Comparison of ENCODE assay signal across 8 cellular contexts in the genomic region with DNA sequence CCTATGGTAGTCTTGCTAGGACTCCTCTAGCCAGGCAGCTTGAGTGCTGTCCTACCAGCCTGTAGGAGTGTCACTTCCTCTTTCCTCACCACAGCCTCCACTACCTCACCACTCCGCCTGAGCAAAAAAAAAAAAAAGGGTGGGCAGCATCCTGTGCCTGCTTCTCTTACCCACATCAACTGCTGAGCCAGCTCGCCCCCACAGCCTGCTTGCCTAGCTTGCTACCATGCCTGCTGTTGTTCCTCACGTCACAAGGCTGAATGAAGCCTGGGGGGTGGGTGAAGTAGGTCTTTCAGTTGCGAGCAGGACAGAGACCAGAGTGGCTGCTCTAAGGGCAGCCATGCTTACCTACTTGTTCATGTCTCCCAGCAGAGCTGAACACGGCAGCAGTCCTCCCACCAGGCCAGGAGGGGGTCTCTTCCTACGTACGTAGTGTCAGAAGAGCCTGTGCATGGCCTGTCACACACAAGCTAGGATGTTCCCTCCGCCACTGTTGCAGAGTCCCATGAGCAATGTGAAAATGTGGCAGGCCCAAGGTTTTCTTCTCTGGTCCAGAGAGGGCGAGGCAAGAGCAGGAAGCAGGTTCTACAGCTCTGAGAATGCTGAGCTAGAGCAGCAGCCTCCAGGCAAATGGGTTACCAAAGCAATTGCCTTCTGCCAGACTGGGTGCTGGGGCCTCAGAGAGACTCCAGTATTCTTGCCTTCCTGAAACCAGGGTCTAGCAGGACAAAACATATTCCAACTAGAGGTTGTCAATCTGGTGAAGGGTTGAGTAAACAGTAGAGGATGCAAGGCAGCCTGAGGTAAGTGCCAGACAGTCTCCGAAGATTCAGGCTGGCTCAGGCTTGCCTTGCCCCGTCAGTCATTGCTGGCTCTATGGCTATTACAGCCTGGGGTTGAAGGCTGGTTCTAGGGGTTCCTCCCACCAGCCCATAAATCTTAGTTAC. TPM values are rescaled to one million over a fixed set of nuclear protein-coding genes. Genes with fewer than 3 reads are reported as not detected.
DNase-seq lines count a peak whose midpoint lies in the region; ATAC-seq and TF ChIP-seq lines count a peak whose summit lies in the region.

No MANE protein-coding gene starts in this region.

- H3K27me3 Mint-ChIP-seq in activated T-cell treated with anti-CD3 and anti-CD28 coated beads, Interleukin-2, amount 50 U/mL, for 4 hours (ENCODE audit: low read depth), result no peaks in the 10 kb centered on the region

- H3K4me3 Mint-ChIP-seq in activated T-cell treated with anti-CD3 and anti-CD28 coated beads, Interleukin-2, amount 50 U/mL, for 4 hours, result peak overlapping the region; percentile 68

- ATAC-seq in HG02588 (IDR thresholded peaks at IDR 0.05; ENCODE audit: unreplicated experiment) (peak; percentile 93), left cardiac atrium (peak; percentile 70 to 81)
- ATAC-seq in activated T-cell treated with anti-CD3 and anti-CD28 coated beads, Interleukin-2, amount 50 U/mL, for 4 hours, result peak; percentile 82 to 90

- peaks cover 83% of the 10 kb centered on the region for H3K4me1 Mint-ChIP-seq in activated T-cell treated with anti-CD3 and anti-CD28 coated beads, Interleukin-2, amount 50 U/mL, for 4 hours (ENCODE audit: low read depth)

- intact Hi-C loops in left cardiac atrium (cut with DNase I), result no loop called here

- H3K4me3 ChIP-seq in GM12865 (ENCODE audit: low read depth, low read length), result no peak overlapping the region

- H3K36me3 Mint-ChIP-seq in activated T-cell treated with anti-CD3 and anti-CD28 coated beads, Interleukin-2, amount 50 U/mL, for 4 hours (ENCODE audit: insufficient read depth), result peaks cover 65% of the 10 kb centered on the region

- no peaks in the 10 kb centered on the region for H3K9me3 Mint-ChIP-seq in activated T-cell treated with anti-CD3 and anti-CD28 coated beads, Interleukin-2, amount 50 U/mL, for 4 hours

- DNase-seq in GM12865 (ENCODE audit: low read depth) (peak; percentile 92), NK-92 (lab: John Stamatoyannopoulos, UW; ENCODE audit: unreplicated experiment) (peak; percentile 53), left cardiac atrium (peak; percentile 64), NCI-H2107 (lab: John Stamatoyannopoulos, UW) (no peak), NCI-H510A treated with DMSO at 0.1 percent for 48 hours (lab: John Stamatoyannopoulos, UW) (no peak)
- DNase-seq in activated T-cell treated with anti-CD3 and anti-CD28 coated beads, Interleukin-2, amount 50 U/mL, for 4 hours, result peak; percentile 79
- DNase-seq in stimulated activated CD4-positive, alpha-beta T cell treated with anti-CD3 and anti-CD28 coated beads, Interleukin-2, amount 100 ng/mL, for 48 hours, result peak; percentile 69 to 71

- TF ChIP-seq CTCF in GM12865 (IDR thresholded peaks at IDR 0.05; ENCODE audit: insufficient read depth, low read depth, low read length, missing control alignments), result no peak

RNA-seq across cellular contexts. Expression of a gene that starts 8.0 kb away (rescaled TPM):
- total RNA-seq in activated T-cell treated with anti-CD3 and anti-CD28 coated beads, Interleukin-2, amount 50 U/mL, for 4 hours, result 10 to 100 TPM; 26.6 to 40.0 (median 39.7) TPM
- total RNA-seq in left cardiac atrium, result 10 to 100 TPM; 11.8 to 17.4 TPM

RNA-seq across cellular contexts. Expression of a gene that starts 14.6 kb away (rescaled TPM):
- 10 to 100 TPM; 69.7 to 76.5 (median 72.8) TPM for total RNA-seq in activated T-cell treated with anti-CD3 and anti-CD28 coated beads, Interleukin-2, amount 50 U/mL, for 4 hours
- 10 to 100 TPM; 45.9 to 51.7 TPM for total RNA-seq in left cardiac atrium

RNA-seq across cellular contexts. Expression of a gene that starts 24.9 kb away (rescaled TPM):
- total RNA-seq in activated T-cell treated with anti-CD3 and anti-CD28 coated beads, Interleukin-2, amount 50 U/mL, for 4 hours, result 100 to 1,000 TPM; 107 to 119 (median 115) TPM
- 10 to 100 TPM; 57.6 to 65.5 TPM for total RNA-seq in left cardiac atrium

RNA-seq across cellular contexts. Expression of a gene that starts 28.1 kb away (rescaled TPM):
- total RNA-seq in activated T-cell treated with anti-CD3 and anti-CD28 coated beads, Interleukin-2, amount 50 U/mL, for 4 hours, result under 1 TPM in 1 of 3 donors, not detected in 2; 0.18 TPM
- total RNA-seq in left cardiac atrium, result under 1 TPM in 1 of 2 donors, not detected in 1; 0.29 TPM

RNA-seq across cellular contexts. Expression of a gene that starts 34.0 kb away (rescaled TPM):
- total RNA-seq in activated T-cell treated with anti-CD3 and anti-CD28 coated beads, Interleukin-2, amount 50 U/mL, for 4 hours, result 10 to 100 TPM; 13.0 to 15.5 (median 13.3) TPM
- 10 to 100 TPM; 10.4 to 13.5 TPM for total RNA-seq in left cardiac atrium

Comparison
In these comparisons a context has a peak if more than half of its experiments do, and no peak if none do; other contexts are left out.
1. DNase-seq: peak in GM12865 (single experiment), NK-92 (single experiment), activated T-cell treated with anti-CD3 and anti-CD28 coated beads, Interleukin-2, amount 50 U/mL, for 4 hours (single experiment), left cardiac atrium (single experiment) and stimulated activated CD4-positive, alpha-beta T cell treated with anti-CD3 and anti-CD28 coated beads, Interleukin-2, amount 100 ng/mL, for 48 hours (2 of 2); none in NCI-H2107 (single experiment) and NCI-H510A treated with DMSO at 0.1 percent for 48 hours (single experiment).
2. Peak in every context shown above with its lines, with median percentiles within 50 percentile points of each other: ATAC-seq.